1 cellular context compared by ENCODE assay signal in the genomic region with DNA sequence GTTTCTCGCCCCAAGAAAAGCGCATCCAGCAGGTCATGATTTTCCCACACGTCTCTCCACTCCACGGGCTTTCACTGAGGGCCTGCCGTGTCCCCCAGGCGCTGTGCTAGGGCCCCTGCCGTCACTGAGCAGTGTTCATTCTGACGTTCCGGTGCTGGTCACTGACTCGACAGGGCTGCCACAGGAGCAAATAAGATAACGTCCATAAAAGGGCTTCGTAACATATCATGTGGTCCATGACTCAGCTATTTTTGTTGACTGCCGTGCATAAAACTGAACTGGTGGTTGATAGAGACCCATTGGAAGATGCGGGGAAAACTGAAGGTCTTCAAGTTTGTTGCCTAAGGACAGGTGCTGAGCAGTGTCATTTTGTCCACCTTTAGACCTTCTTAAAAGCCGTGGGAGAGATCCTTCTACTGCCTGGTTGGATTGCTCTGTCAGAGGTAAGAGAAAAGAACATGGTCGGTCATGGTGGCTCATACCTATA.
TF ChIP-seq lines count a peak whose summit lies in the region.

No MANE protein-coding gene starts in this region.

TF ChIP-seq in K562, 482 proteins besides CTCF, POLR2A, EP300 and RAD21 (continued from another document and continues in another):
- TF ChIP-seq, protein P1, sequence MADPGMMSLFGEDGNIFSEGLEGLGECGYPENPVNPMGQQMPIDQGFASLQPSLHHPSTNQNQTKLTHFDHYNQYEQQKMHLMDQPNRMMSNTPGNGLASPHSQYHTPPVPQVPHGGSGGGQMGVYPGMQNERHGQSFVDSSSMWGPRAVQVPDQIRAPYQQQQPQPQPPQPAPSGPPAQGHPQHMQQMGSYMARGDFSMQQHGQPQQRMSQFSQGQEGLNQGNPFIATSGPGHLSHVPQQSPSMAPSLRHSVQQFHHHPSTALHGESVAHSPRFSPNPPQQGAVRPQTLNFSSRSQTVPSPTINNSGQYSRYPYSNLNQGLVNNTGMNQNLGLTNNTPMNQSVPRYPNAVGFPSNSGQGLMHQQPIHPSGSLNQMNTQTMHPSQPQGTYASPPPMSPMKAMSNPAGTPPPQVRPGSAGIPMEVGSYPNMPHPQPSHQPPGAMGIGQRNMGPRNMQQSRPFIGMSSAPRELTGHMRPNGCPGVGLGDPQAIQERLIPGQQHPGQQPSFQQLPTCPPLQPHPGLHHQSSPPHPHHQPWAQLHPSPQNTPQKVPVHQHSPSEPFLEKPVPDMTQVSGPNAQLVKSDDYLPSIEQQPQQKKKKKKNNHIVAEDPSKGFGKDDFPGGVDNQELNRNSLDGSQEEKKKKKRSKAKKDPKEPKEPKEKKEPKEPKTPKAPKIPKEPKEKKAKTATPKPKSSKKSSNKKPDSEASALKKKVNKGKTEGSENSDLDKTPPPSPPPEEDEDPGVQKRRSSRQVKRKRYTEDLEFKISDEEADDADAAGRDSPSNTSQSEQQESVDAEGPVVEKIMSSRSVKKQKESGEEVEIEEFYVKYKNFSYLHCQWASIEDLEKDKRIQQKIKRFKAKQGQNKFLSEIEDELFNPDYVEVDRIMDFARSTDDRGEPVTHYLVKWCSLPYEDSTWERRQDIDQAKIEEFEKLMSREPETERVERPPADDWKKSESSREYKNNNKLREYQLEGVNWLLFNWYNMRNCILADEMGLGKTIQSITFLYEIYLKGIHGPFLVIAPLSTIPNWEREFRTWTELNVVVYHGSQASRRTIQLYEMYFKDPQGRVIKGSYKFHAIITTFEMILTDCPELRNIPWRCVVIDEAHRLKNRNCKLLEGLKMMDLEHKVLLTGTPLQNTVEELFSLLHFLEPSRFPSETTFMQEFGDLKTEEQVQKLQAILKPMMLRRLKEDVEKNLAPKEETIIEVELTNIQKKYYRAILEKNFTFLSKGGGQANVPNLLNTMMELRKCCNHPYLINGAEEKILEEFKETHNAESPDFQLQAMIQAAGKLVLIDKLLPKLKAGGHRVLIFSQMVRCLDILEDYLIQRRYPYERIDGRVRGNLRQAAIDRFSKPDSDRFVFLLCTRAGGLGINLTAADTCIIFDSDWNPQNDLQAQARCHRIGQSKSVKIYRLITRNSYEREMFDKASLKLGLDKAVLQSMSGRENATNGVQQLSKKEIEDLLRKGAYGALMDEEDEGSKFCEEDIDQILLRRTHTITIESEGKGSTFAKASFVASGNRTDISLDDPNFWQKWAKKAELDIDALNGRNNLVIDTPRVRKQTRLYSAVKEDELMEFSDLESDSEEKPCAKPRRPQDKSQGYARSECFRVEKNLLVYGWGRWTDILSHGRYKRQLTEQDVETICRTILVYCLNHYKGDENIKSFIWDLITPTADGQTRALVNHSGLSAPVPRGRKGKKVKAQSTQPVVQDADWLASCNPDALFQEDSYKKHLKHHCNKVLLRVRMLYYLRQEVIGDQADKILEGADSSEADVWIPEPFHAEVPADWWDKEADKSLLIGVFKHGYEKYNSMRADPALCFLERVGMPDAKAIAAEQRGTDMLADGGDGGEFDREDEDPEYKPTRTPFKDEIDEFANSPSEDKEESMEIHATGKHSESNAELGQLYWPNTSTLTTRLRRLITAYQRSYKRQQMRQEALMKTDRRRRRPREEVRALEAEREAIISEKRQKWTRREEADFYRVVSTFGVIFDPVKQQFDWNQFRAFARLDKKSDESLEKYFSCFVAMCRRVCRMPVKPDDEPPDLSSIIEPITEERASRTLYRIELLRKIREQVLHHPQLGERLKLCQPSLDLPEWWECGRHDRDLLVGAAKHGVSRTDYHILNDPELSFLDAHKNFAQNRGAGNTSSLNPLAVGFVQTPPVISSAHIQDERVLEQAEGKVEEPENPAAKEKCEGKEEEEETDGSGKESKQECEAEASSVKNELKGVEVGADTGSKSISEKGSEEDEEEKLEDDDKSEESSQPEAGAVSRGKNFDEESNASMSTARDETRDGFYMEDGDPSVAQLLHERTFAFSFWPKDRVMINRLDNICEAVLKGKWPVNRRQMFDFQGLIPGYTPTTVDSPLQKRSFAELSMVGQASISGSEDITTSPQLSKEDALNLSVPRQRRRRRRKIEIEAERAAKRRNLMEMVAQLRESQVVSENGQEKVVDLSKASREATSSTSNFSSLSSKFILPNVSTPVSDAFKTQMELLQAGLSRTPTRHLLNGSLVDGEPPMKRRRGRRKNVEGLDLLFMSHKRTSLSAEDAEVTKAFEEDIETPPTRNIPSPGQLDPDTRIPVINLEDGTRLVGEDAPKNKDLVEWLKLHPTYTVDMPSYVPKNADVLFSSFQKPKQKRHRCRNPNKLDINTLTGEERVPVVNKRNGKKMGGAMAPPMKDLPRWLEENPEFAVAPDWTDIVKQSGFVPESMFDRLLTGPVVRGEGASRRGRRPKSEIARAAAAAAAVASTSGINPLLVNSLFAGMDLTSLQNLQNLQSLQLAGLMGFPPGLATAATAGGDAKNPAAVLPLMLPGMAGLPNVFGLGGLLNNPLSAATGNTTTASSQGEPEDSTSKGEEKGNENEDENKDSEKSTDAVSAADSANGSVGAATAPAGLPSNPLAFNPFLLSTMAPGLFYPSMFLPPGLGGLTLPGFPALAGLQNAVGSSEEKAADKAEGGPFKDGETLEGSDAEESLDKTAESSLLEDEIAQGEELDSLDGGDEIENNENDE (IDR thresholded peaks at IDR 0.05; ENCODE audit: low read depth, low read length) = no peak
- TF ChIP-seq ZNF551 (CRISPR knock-in tag; IDR thresholded peaks at IDR 0.05) (no peak), ZNF780A (CRISPR knock-in tag; IDR thresholded peaks at IDR 0.05) (no peak), BRD9 (IDR thresholded peaks at IDR 0.05; ENCODE audit: low read depth, partially characterized antibody) (peak; percentile 50), L3MBTL2 (IDR thresholded peaks at IDR 0.05) (peak; percentile 96), RBM25 (IDR thresholded peaks at IDR 0.05; ENCODE audit: low read depth, low read length, severe bottlenecking) (peak; percentile 35), TSC22D4 (tag; IDR thresholded peaks at IDR 0.05) (no peak), ZNF766 (CRISPR knock-in tag; conservative IDR thresholded peaks at IDR 0.05) (peak; percentile 47; the same call in 1 of the 2 replicates), BRD4 (IDR thresholded peaks at IDR 0.05) (0 out of 2 replicates have a peak, but pooled peaks have one; percentile 58), LEF1 (IDR thresholded peaks at IDR 0.05) (peak; percentile 64), ZNF445 (CRISPR knock-in tag; IDR thresholded peaks at IDR 0.05; ENCODE audit: low read depth) (0 out of 2 replicates have a peak, but pooled peaks have one; percentile 6), HEY1 (CRISPR knock-in tag; IDR thresholded peaks at IDR 0.05; ENCODE audit: borderline replicate concordance) (no peak), MBD2 (IDR thresholded peaks at IDR 0.05; ENCODE audit: borderline replicate concordance, low read depth) (no peak), TAF9B (IDR thresholded peaks at IDR 0.05; ENCODE audit: partially characterized antibody) (peak; percentile 49), ZNF212 (CRISPR knock-in tag; IDR thresholded peaks at IDR 0.05) (no peak), SPI1 (IDR thresholded peaks at IDR 0.05; ENCODE audit: borderline replicate concordance, low read depth, low read length) (no peak), ESRRA (IDR thresholded peaks at IDR 0.05; ENCODE audit: borderline replicate concordance, low read depth) (peak; percentile 62; the same call in 1 of the 2 replicates), NBN (IDR thresholded peaks at IDR 0.05; ENCODE audit: low read depth) (peak; percentile 71; the same call in 1 of the 2 replicates)
- TF ChIP-seq, protein P2, sequence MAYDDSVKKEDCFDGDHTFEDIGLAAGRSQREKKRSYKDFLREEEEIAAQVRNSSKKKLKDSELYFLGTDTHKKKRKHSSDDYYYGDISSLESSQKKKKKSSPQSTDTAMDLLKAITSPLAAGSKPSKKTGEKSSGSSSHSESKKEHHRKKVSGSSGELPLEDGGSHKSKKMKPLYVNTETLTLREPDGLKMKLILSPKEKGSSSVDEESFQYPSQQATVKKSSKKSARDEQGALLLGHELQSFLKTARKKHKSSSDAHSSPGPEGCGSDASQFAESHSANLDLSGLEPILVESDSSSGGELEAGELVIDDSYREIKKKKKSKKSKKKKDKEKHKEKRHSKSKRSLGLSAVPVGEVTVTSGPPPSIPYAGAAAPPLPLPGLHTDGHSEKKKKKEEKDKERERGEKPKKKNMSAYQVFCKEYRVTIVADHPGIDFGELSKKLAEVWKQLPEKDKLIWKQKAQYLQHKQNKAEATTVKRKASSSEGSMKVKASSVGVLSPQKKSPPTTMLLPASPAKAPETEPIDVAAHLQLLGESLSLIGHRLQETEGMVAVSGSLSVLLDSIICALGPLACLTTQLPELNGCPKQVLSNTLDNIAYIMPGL (CRISPR knock-in tag; IDR thresholded peaks at IDR 0.05) = no peak
- TF ChIP-seq, protein P3, sequence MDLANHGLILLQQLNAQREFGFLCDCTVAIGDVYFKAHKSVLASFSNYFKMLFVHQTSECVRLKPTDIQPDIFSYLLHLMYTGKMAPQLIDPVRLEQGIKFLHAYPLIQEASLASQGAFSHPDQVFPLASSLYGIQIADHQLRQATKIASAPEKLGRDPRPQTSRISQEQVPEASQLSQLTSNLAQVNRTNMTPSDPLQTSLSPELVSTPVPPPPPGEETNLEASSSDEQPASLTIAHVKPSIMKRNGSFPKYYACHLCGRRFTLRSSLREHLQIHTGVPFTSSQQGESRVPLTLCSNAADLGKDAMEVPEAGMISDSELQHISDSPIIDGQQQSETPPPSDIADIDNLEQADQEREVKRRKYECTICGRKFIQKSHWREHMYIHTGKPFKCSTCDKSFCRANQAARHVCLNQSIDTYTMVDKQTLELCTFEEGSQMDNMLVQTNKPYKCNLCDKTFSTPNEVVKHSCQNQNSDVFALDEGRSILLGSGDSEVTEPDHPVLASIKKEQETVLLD (IDR thresholded peaks at IDR 0.05) = 0 out of 2 replicates have a peak, but pooled peaks have one; percentile 35
- TF ChIP-seq, protein P4, sequence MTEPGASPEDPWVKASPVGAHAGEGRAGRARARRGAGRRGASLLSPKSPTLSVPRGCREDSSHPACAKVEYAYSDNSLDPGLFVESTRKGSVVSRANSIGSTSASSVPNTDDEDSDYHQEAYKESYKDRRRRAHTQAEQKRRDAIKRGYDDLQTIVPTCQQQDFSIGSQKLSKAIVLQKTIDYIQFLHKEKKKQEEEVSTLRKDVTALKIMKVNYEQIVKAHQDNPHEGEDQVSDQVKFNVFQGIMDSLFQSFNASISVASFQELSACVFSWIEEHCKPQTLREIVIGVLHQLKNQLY (CRISPR knock-in tag; conservative IDR thresholded peaks at IDR 0.05) = no peak
- TF ChIP-seq, protein P5, sequence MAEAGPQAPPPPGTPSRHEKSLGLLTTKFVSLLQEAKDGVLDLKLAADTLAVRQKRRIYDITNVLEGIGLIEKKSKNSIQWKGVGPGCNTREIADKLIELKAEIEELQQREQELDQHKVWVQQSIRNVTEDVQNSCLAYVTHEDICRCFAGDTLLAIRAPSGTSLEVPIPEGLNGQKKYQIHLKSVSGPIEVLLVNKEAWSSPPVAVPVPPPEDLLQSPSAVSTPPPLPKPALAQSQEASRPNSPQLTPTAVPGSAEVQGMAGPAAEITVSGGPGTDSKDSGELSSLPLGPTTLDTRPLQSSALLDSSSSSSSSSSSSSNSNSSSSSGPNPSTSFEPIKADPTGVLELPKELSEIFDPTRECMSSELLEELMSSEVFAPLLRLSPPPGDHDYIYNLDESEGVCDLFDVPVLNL (CRISPR knock-in tag; IDR thresholded peaks at IDR 0.05; ENCODE audit: low read depth) = no peak
- TF ChIP-seq, protein P6, sequence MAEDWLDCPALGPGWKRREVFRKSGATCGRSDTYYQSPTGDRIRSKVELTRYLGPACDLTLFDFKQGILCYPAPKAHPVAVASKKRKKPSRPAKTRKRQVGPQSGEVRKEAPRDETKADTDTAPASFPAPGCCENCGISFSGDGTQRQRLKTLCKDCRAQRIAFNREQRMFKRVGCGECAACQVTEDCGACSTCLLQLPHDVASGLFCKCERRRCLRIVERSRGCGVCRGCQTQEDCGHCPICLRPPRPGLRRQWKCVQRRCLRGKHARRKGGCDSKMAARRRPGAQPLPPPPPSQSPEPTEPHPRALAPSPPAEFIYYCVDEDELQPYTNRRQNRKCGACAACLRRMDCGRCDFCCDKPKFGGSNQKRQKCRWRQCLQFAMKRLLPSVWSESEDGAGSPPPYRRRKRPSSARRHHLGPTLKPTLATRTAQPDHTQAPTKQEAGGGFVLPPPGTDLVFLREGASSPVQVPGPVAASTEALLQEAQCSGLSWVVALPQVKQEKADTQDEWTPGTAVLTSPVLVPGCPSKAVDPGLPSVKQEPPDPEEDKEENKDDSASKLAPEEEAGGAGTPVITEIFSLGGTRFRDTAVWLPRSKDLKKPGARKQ (CRISPR knock-in tag; IDR thresholded peaks at IDR 0.05) = no peak
- TF ChIP-seq, protein P7, sequence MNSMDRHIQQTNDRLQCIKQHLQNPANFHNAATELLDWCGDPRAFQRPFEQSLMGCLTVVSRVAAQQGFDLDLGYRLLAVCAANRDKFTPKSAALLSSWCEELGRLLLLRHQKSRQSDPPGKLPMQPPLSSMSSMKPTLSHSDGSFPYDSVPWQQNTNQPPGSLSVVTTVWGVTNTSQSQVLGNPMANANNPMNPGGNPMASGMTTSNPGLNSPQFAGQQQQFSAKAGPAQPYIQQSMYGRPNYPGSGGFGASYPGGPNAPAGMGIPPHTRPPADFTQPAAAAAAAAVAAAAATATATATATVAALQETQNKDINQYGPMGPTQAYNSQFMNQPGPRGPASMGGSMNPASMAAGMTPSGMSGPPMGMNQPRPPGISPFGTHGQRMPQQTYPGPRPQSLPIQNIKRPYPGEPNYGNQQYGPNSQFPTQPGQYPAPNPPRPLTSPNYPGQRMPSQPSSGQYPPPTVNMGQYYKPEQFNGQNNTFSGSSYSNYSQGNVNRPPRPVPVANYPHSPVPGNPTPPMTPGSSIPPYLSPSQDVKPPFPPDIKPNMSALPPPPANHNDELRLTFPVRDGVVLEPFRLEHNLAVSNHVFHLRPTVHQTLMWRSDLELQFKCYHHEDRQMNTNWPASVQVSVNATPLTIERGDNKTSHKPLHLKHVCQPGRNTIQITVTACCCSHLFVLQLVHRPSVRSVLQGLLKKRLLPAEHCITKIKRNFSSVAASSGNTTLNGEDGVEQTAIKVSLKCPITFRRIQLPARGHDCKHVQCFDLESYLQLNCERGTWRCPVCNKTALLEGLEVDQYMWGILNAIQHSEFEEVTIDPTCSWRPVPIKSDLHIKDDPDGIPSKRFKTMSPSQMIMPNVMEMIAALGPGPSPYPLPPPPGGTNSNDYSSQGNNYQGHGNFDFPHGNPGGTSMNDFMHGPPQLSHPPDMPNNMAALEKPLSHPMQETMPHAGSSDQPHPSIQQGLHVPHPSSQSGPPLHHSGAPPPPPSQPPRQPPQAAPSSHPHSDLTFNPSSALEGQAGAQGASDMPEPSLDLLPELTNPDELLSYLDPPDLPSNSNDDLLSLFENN (IDR thresholded peaks at IDR 0.05; ENCODE audit: low read depth in 2 of 2, low read length in 2 of 2) = peak in 1 of 2 experiments; percentile 50; a peak in 1 of 4 replicates
- TF ChIP-seq, protein P8, sequence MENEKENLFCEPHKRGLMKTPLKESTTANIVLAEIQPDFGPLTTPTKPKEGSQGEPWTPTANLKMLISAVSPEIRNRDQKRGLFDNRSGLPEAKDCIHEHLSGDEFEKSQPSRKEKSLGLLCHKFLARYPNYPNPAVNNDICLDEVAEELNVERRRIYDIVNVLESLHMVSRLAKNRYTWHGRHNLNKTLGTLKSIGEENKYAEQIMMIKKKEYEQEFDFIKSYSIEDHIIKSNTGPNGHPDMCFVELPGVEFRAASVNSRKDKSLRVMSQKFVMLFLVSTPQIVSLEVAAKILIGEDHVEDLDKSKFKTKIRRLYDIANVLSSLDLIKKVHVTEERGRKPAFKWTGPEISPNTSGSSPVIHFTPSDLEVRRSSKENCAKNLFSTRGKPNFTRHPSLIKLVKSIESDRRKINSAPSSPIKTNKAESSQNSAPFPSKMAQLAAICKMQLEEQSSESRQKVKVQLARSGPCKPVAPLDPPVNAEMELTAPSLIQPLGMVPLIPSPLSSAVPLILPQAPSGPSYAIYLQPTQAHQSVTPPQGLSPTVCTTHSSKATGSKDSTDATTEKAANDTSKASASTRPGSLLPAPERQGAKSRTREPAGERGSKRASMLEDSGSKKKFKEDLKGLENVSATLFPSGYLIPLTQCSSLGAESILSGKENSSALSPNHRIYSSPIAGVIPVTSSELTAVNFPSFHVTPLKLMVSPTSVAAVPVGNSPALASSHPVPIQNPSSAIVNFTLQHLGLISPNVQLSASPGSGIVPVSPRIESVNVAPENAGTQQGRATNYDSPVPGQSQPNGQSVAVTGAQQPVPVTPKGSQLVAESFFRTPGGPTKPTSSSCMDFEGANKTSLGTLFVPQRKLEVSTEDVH (IDR thresholded peaks at IDR 0.05; ENCODE audit: low read depth, partially characterized antibody) = no peak
